ENCODE assay signal across 19 cellular contexts in the genomic region with DNA sequence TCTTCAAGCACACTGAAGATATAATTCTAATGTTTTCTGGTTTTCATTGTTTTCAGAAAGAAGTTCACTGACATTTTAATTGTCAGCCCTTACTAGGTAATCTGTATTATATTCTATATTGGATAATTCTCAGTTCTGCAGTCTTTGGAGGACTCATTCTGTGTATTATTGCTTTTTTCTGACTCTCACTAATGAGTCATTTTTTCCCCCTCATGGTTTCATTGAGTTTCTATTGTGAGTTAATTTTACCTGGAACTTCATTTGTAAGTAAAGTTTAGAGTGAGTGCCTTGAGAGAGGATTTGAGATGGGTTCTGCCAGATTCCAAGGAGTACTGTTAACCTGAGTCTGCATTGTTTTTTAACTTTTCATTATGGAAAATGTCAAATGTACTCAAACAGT.
DNase-seq lines count a peak whose midpoint lies in the region; ATAC-seq lines count a peak whose summit lies in the region.
"Had no signal": no experiment of that assay in that cellular context is flagged by ENCODE, and none has a peak within 500 bp of the region (broad histone marks: within the 10 kb centered on the region; RNA-seq: fewer than 3 reads in every experiment).

No MANE protein-coding gene starts in this region.

- DNase-seq in DMS153 (lab: John Stamatoyannopoulos, UW) (no peak), DMS53 (lab: John Stamatoyannopoulos, UW) (no peak), ureter (ENCODE audit: low spot score) (no peak), NCI-H2227 (lab: John Stamatoyannopoulos, UW; ENCODE audit: unreplicated experiment) (no peak)
- DNase-seq: activated CD4-positive, alpha-beta T cell treated with anti-CD3 and anti-CD28 coated beads, Interleukin-2, amount 50 U/mL, for 4 hours; activated effector memory CD4-positive, alpha-beta T cell treated with anti-CD3 and anti-CD28 coated beads, Interleukin-2, amount 50 U/mL, for 16 hours; CD4-positive, alpha-beta T cell; cerebellar nuclear complex; heart left ventricle; left cardiac atrium; NCI-H1417; NCI-H2171; NCI-H524 treated with DMSO at 0.1 percent for 48 hours; SK-N-SH; testis had no signal

- peak; percentile 72 for ATAC-seq in GM18870 (IDR thresholded peaks at IDR 0.05; ENCODE audit: unreplicated experiment)
- ATAC-seq in GM21786 (IDR thresholded peaks at IDR 0.05; ENCODE audit: unreplicated experiment): peak; percentile 59
- peak; percentile 48 for ATAC-seq in HG03460 (IDR thresholded peaks at IDR 0.05; ENCODE audit: unreplicated experiment)
- ATAC-seq: heart left ventricle, left cardiac atrium, WTC11 had no signal
